In genomic region chr2:85318222-85319182, GRCh38 we compare ENCODE assay signal across 8 cellular contexts. TPM values are rescaled to one million over a fixed set of nuclear protein-coding genes. Genes with fewer than 3 reads are reported as not detected.
DNase-seq lines count a peak whose midpoint lies in the region; ATAC-seq, FAIRE-seq and TF ChIP-seq lines count a peak whose summit lies in the region.

No MANE protein-coding gene starts in this region.

- no peak for DNase-seq in CD4-positive, CD25-positive, alpha-beta regulatory T cell
- peak; percentile 51 for DNase-seq in activated naive CD4-positive, alpha-beta T cell treated with anti-CD3 and anti-CD28 coated beads, Interleukin-2, amount 50 U/mL, for 16 hours
- DNase-seq in mucosa of descending colon (no peak), NK-92 (lab: John Stamatoyannopoulos, UW; ENCODE audit: unreplicated experiment) (no peak), GM19239 (ENCODE audit: insufficient read length, low spot score) (no peak), NCI-H2029 (lab: John Stamatoyannopoulos, UW) (no peak)

- peak; percentile 61 to 63 for ATAC-seq in CD4-positive, CD25-positive, alpha-beta regulatory T cell (ENCODE audit: low read depth in 2 of 2)
- peak; percentile 61 for ATAC-seq in HG02759 (IDR thresholded peaks at IDR 0.05; ENCODE audit: unreplicated experiment)
- peak; percentile 15 for ATAC-seq in mucosa of descending colon
- no peak for ATAC-seq in GM18873 (IDR thresholded peaks at IDR 0.05; ENCODE audit: low FRiP score, unreplicated experiment)

- H3K4me1 ChIP-seq in CD4-positive, CD25-positive, alpha-beta regulatory T cell (ENCODE audit: control insufficient read depth, insufficient read depth, low read length, poor library complexity, severe bottlenecking): peaks cover 58% of the 10 kb centered on the region
- H3K4me1 ChIP-seq in mucosa of descending colon (ENCODE audit: low read depth): peaks cover 2% of the 10 kb centered on the region

- peaks cover 63% of the 10 kb centered on the region for H3K36me3 Mint-ChIP-seq in CD4-positive, CD25-positive, alpha-beta regulatory T cell

- no peaks in the 10 kb centered on the region for H3K9me3 Mint-ChIP-seq in CD4-positive, CD25-positive, alpha-beta regulatory T cell

- peaks cover 84% of the 10 kb centered on the region for H3K36me3 ChIP-seq in CD4-positive, CD25-positive, alpha-beta regulatory T cell (ENCODE audit: control insufficient read depth, insufficient read depth, low read length)
- H3K36me3 ChIP-seq in mucosa of descending colon (ENCODE audit: low read depth): peaks cover 9% of the 10 kb centered on the region

- no peaks in the 10 kb centered on the region for H3K27me3 Mint-ChIP-seq in CD4-positive, CD25-positive, alpha-beta regulatory T cell

- TF ChIP-seq CTCF in mucosa of descending colon (IDR thresholded peaks at IDR 0.05): no peak

- peak overlapping the region; percentile 44 to 100 (median 86) for H3K4me3 Mint-ChIP-seq in CD4-positive, CD25-positive, alpha-beta regulatory T cell

- FAIRE-seq in GM19239 (lab: Jason Lieb, UNC): no peak

- peaks cover 26 to 78% (median 59%) of the 10 kb centered on the region in 4 donors for H3K4me1 Mint-ChIP-seq in CD4-positive, CD25-positive, alpha-beta regulatory T cell

- no peaks in the 10 kb centered on the region for H3K27me3 ChIP-seq in CD4-positive, CD25-positive, alpha-beta regulatory T cell (ENCODE audit: control insufficient read depth, insufficient read depth, low read length)

- intact Hi-C loops in mucosa of descending colon (cut with DNase I, micrococcal nuclease): no loop called here

- peak overlapping the region; percentile 34 for H3K27ac ChIP-seq in CD4-positive, CD25-positive, alpha-beta regulatory T cell (ENCODE audit: insufficient read depth, low read length, poor library complexity, severe bottlenecking)

- H3K27ac Mint-ChIP-seq in CD4-positive, CD25-positive, alpha-beta regulatory T cell: peak overlapping the region; percentile 28 to 76 (median 72)

- peak overlapping the region; percentile 61 for H3K4me3 ChIP-seq in CD4-positive, CD25-positive, alpha-beta regulatory T cell (ENCODE audit: low read depth, low read length)
- no peak overlapping the region for H3K4me3 ChIP-seq in mucosa of descending colon

- H3K9me3 ChIP-seq in CD4-positive, CD25-positive, alpha-beta regulatory T cell (ENCODE audit: control insufficient read depth in 2 of 2, low read length in 2 of 2): no peaks in the 10 kb centered on the region
- no peaks in the 10 kb centered on the region for H3K9me3 ChIP-seq in mucosa of descending colon

RNA-seq across cellular contexts. Expression of gene TGOLN2, which starts 9.3 kb away (rescaled TPM):
- 168 TPM for total RNA-seq in CD4-positive, CD25-positive, alpha-beta regulatory T cell
- 10 to 100 TPM; 51.3 to 62.7 (median 62.1) TPM for polyA plus RNA-seq in CD4-positive, CD25-positive, alpha-beta regulatory T cell
- total RNA-seq in mucosa of descending colon: 100 to 1,000 TPM; 148 to 227 (median 163) TPM

RNA-seq across cellular contexts. Expression of gene RETSAT, which starts 35.8 kb away (rescaled TPM):
- total RNA-seq in CD4-positive, CD25-positive, alpha-beta regulatory T cell: 32.4 TPM
- polyA plus RNA-seq in CD4-positive, CD25-positive, alpha-beta regulatory T cell: 10 to 100 TPM; 13.8 to 18.1 (median 15.8) TPM
- 100 to 1,000 TPM; 154 to 378 (median 278) TPM for total RNA-seq in mucosa of descending colon

RNA-seq across cellular contexts. Expression of gene ELMOD3, which starts 36.1 kb away (rescaled TPM):
- 21.5 TPM for total RNA-seq in CD4-positive, CD25-positive, alpha-beta regulatory T cell
- polyA plus RNA-seq in CD4-positive, CD25-positive, alpha-beta regulatory T cell: 10 to 100 TPM; 13.5 to 16.3 (median 15.4) TPM
- 10 to 100 TPM; 18.1 to 29.8 (median 23.0) TPM for total RNA-seq in mucosa of descending colon
